8 cellular contexts compared by ENCODE assay signal in the genomic region with DNA sequence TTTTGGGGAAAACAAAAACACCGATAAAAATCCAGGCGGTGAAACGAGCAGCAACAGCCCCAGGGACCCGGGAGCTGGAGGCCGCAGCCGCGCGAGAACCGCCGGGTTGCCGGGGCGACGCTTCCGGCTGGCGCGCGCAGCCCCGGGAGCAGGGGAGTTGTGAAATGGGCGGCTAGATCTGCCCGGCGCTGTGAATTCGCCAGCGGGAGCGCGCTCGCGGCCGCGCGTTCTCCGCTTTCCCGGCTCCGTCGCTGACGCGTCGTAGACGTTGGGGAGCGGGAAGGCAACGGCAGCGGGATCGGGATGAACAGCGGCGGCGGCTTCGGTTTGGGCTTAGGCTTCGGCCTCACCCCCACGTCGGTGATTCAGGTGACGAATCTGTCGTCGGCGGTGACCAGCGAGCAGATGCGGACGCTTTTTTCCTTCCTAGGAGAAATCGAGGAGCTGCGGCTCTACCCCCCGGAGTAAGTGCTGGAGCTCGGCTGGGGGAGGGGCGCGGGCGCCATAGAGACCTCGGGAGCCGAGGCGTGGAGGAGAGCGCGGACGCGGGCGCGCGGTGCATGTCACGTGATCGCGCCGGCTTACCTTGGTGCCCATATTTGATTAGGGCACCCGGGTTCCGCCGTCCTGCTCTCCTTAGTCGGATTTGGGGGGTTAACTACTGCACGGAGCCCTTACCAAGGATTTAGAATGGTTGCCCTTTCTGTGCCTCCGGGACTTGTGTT.
DNase-seq lines count a peak whose midpoint lies in the region; ATAC-seq lines count a peak whose summit lies in the region.

A gene with protein sequence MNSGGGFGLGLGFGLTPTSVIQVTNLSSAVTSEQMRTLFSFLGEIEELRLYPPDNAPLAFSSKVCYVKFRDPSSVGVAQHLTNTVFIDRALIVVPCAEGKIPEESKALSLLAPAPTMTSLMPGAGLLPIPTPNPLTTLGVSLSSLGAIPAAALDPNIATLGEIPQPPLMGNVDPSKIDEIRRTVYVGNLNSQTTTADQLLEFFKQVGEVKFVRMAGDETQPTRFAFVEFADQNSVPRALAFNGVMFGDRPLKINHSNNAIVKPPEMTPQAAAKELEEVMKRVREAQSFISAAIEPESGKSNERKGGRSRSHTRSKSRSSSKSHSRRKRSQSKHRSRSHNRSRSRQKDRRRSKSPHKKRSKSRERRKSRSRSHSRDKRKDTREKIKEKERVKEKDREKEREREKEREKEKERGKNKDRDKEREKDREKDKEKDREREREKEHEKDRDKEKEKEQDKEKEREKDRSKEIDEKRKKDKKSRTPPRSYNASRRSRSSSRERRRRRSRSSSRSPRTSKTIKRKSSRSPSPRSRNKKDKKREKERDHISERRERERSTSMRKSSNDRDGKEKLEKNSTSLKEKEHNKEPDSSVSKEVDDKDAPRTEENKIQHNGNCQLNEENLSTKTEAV (plus strand): TSS at position 227 of the 725 bp plus-strand sequence. CDS start 77 bp downstream, at position 304.

- ATAC-seq in GM19351 (IDR thresholded peaks at IDR 0.05; ENCODE audit: unreplicated experiment) (peak; percentile 91), HG03520 (IDR thresholded peaks at IDR 0.05; ENCODE audit: unreplicated experiment) (peak; percentile 89)

- peaks cover 0 to 41% (median 34%) of the 10 kb centered on the region in 11 experiments; a peak in 15 of 22 replicates for H4K20me1 ChIP-seq in BLaER1 treated with 17β-estradiol and CSF1 and Interleukin-3, amounts not matched to agents 10 nM and 100 nM

- peak within 1 kb of the TSS; percentile 94 to 99 (median 96) for H3K9ac ChIP-seq in BLaER1 treated with 17β-estradiol and CSF1 and Interleukin-3, amounts not matched to agents 10 nM and 100 nM

- H3K27ac ChIP-seq in BLaER1 treated with 17β-estradiol and CSF1 and Interleukin-3, amounts not matched to agents 10 nM and 100 nM = peak within 1 kb of the TSS; percentile 95 to 99 (median 98)

- peaks cover 8 to 31% (median 14%) of the 10 kb centered on the region in 11 experiments; a peak in 20 of 22 replicates for H3K36me3 ChIP-seq in BLaER1 treated with 17β-estradiol and CSF1 and Interleukin-3, amounts not matched to agents 10 nM and 100 nM

- H3K9me3 ChIP-seq in BLaER1 treated with 17β-estradiol and CSF1 and Interleukin-3, amounts not matched to agents 10 nM and 100 nM (replicated peaks in 1 of 11) = peaks cover 0 to 13% (median 9%) of the 10 kb centered on the region in 11 experiments; a peak in 19 of 22 replicates

- DNase-seq in NCI-H526 treated with DMSO at 0.1 percent for 48 hours (lab: John Stamatoyannopoulos, UW) (peak; percentile 83), cortex of kidney (lab: John Stamatoyannopoulos, UW) (peak; percentile 75), left kidney (ENCODE audit: low read depth, low spot score) (peak; percentile 97)
- peak; percentile 85 for DNase-seq in activated CD4-positive, alpha-beta T cell treated with anti-CD3 and anti-CD28 coated beads, Interleukin-2, amount 50 U/mL, for 1 hour
- DNase-seq in stimulated activated CD4-positive, alpha-beta T cell treated with anti-CD3 and anti-CD28 coated beads, Interleukin-1b, Interleukin-23, amount 100 ng/mL, for 48 hours = peak; percentile 92

- H3K4me2 ChIP-seq in BLaER1 treated with 17β-estradiol and CSF1 and Interleukin-3, amounts not matched to agents 10 nM and 100 nM = peak within 1 kb of the TSS; percentile 63 to 94 (median 85)

- peak within 1 kb of the TSS; percentile 68 to 82 (median 81) for H3K4me3 ChIP-seq in BLaER1 treated with 17β-estradiol and CSF1 and Interleukin-3, amounts not matched to agents 10 nM and 100 nM

- peaks cover 20 to 42% (median 31%) of the 10 kb centered on the region in 10 experiments for H3K4me1 ChIP-seq in BLaER1 treated with 17β-estradiol and CSF1 and Interleukin-3, amounts not matched to agents 10 nM and 100 nM

- no peaks in the 10 kb centered on the region for H3K27me3 ChIP-seq in BLaER1 treated with 17β-estradiol and CSF1 and Interleukin-3, amounts not matched to agents 10 nM and 100 nM

Comparison
In these comparisons a context has a peak if more than half of its experiments do, and no peak if none do; other contexts are left out.
1. Peak in every context shown above with its lines: DNase-seq, ATAC-seq, H3K4me3 ChIP-seq and H3K27ac ChIP-seq.